ENCODE assay signal across 19 cellular contexts in genomic region chr5:134153657-134154056, GRCh38. TPM values are rescaled to one million over a fixed set of nuclear protein-coding genes. Genes with fewer than 3 reads are reported as not detected.
DNase-seq lines count a peak whose midpoint lies in the region; ATAC-seq, FAIRE-seq and TF ChIP-seq lines count a peak whose summit lies in the region.
"Had no signal": no experiment of that assay in that cellular context is flagged by ENCODE, and none has a peak within 500 bp of the region (broad histone marks: within the 10 kb centered on the region; RNA-seq: fewer than 3 reads in every experiment).

No MANE protein-coding gene starts in this region.

- BruUV-seq in mammary epithelial cell (replicated peaks; lab: Mats Ljungman, UMichigan) = no TSS peak

- H3K27ac ChIP-seq in mammary epithelial cell (ENCODE audit: insufficient read depth, low read depth, low read length) (no peak overlapping the region), pancreas (peak overlapping the region in 1 of 4 donors; percentile 23), neuronal stem cell (replicated peaks; ENCODE audit: low read length) (no peak overlapping the region)
- H3K27ac ChIP-seq: C4-2B, coronary artery, sigmoid colon had no signal

- H3K27ac Mint-ChIP-seq in activated naive CD8-positive, alpha-beta T cell = peak overlapping the region; percentile 77
- H3K27ac Mint-ChIP-seq in activated naive CD8-positive, alpha-beta T cell treated with anti-CD3 and anti-CD28 coated beads for 36 hours = no peak overlapping the region
- H3K27ac Mint-ChIP-seq: endodermal cell, WTC11 had no signal

- H3K4me2 ChIP-seq in mammary epithelial cell (ENCODE audit: insufficient read depth, low read depth, low read length) (no peak overlapping the region), neuronal stem cell (ENCODE audit: insufficient read depth, low read length, poor library complexity, severe bottlenecking) (no peak overlapping the region)

- no peak overlapping the region for H2BK120ac ChIP-seq in neuronal stem cell (ENCODE audit: low read depth, low read length)

- H2BK15ac ChIP-seq in neuronal stem cell (ENCODE audit: low read length) = no peak overlapping the region

- H3K4me3 ChIP-seq in mammary epithelial cell (replicated peaks in 1 of 3; ENCODE audit: insufficient read depth in 1 of 3, low read depth in 2 of 3, low read length in 3 of 3) = no peak overlapping the region
- no peak overlapping the region for H3K4me3 ChIP-seq in pancreas
- H3K4me3 ChIP-seq in neuronal stem cell (ENCODE audit: low read length in 2 of 2) = no peak overlapping the region
- H3K4me3 ChIP-seq: coronary artery, sigmoid colon had no signal

- H4K91ac ChIP-seq in neuronal stem cell (ENCODE audit: low read depth, low read length, poor library complexity) = no peak overlapping the region

- intact Hi-C loops in mammary epithelial cell (cut with micrococcal nuclease) = no loop called here
- intact Hi-C loops in pancreas (cut with DNase I) = no loop called here

- FAIRE-seq in pancreas (lab: Jason Lieb, UNC) = no peak

- H3K36me3 ChIP-seq in mammary epithelial cell (ENCODE audit: insufficient read depth, low read length) (peaks cover 37% of the 10 kb centered on the region), pancreas (peaks cover 0 to 51% (median 16%) of the 10 kb centered on the region in 3 donors), neuronal stem cell (replicated peaks in 1 of 2; ENCODE audit: control insufficient read depth in 2 of 2, insufficient read depth in 2 of 2, low read length in 2 of 2) (peaks cover 32 to 96% of the 10 kb centered on the region in 2 donors)

- H2BK12ac ChIP-seq in neuronal stem cell (ENCODE audit: low read length) = no peak overlapping the region

- no peak overlapping the region for H3K4ac ChIP-seq in neuronal stem cell (ENCODE audit: low read length)

- no peak for TF ChIP-seq CTCF in mammary epithelial cell (conservative IDR thresholded peaks at IDR 0.05 in 1 of 2, IDR thresholded peaks at IDR 0.05 in 1 of 2; ENCODE audit: extremely low read depth in 1 of 2, insufficient read depth in 1 of 2, low read depth in 1 of 2, low read length in 2 of 2)
- no peak for TF ChIP-seq CTCF in pancreas (IDR thresholded peaks at IDR 0.05)

- 100% methylated on average over 1 of the region's 1 CpG for WGBS in mammary epithelial cell (ENCODE audit: low coverage, missing lambda C conversion rate)
- WGBS in pancreas, 2 donors = 85 to 92% methylated on average over 1 of the region's 1 CpG
- WGBS in neuronal stem cell (ENCODE audit: extremely low coverage in 2 of 2, insufficient read length in 2 of 2, insufficient replicate concordance in 1 of 2), 2 donors = no CpG with 5 or more reads among the region's 1 CpG

- H3K14ac ChIP-seq in neuronal stem cell (ENCODE audit: low read length) = no peak overlapping the region

- H3K4me1 Mint-ChIP-seq in activated naive CD8-positive, alpha-beta T cell (ENCODE audit: low read depth) = peaks cover 83% of the 10 kb centered on the region
- H3K4me1 Mint-ChIP-seq in activated naive CD8-positive, alpha-beta T cell treated with anti-CD3 and anti-CD28 coated beads for 36 hours = peaks cover 65% of the 10 kb centered on the region
- H3K4me1 Mint-ChIP-seq: WTC11 had no signal

- H3K27me3 ChIP-seq in mammary epithelial cell (ENCODE audit: insufficient read depth, low read length) = no peaks in the 10 kb centered on the region
- no peaks in the 10 kb centered on the region for H3K27me3 ChIP-seq in pancreas
- H3K27me3 ChIP-seq in neuronal stem cell (ENCODE audit: control insufficient read depth in 3 of 3, insufficient read depth in 3 of 3, low read depth in 1 of 3, low read length in 3 of 3) = no peaks in the 10 kb centered on the region
- H3K27me3 ChIP-seq: sigmoid colon had no signal

- CTCF ChIA-PET in mammary epithelial cell (lab: Charles Lee; ENCODE audit: low non-redundant PET) = interaction anchor here (0.7 kb wide), 1 partner anchor 730 kb away, joined by 3 read pairs; no protein-coding TSS in a partner anchor

- H4K8ac ChIP-seq in neuronal stem cell (ENCODE audit: low read depth, low read length) = no peak overlapping the region

- H3K9ac ChIP-seq in mammary epithelial cell (ENCODE audit: insufficient read depth, low read length) (no peak overlapping the region), neuronal stem cell (ENCODE audit: low read depth, low read length, poor library complexity) (no peak overlapping the region)

- no peak overlapping the region for H2AK5ac ChIP-seq in neuronal stem cell (ENCODE audit: low read depth, low read length)

- no peak overlapping the region for H2BK5ac ChIP-seq in neuronal stem cell (ENCODE audit: low read length)

- no peaks in the 10 kb centered on the region for H3K79me1 ChIP-seq in neuronal stem cell (ENCODE audit: low read depth, low read length)

- H3K9me3 ChIP-seq in mammary epithelial cell (replicated peaks; ENCODE audit: insufficient read depth, low read length) (no peaks in the 10 kb centered on the region), pancreas (no peaks in the 10 kb centered on the region), neuronal stem cell (replicated peaks in 1 of 2; ENCODE audit: control insufficient read depth in 2 of 2, insufficient read depth in 1 of 2, low read depth in 1 of 2, low read length in 2 of 2) (no peaks in the 10 kb centered on the region)
- H3K9me3 ChIP-seq: sigmoid colon had no signal

- no peak overlapping the region for H3K18ac ChIP-seq in neuronal stem cell (ENCODE audit: low read length)

- in situ Hi-C loops in mammary epithelial cell (cut with MboI; ENCODE audit: low sequenced_read_pairs in 2 of 2) = no loop called here

- peak; percentile 34 to 69 (median 38) for ATAC-seq in pancreas
- ATAC-seq: HCT116, WTC11 had no signal

- DNase-seq in activated naive CD8-positive, alpha-beta T cell treated with anti-CD3 and anti-CD28 coated beads for 36 hours = no peak
- DNase-seq in NCI-H226 (peak; percentile 62), mammary epithelial cell (peak; percentile 54), pancreas (no peak), DMS79 treated with DMSO at 0.1 percent for 48 hours (lab: John Stamatoyannopoulos, UW) (no peak), superior temporal gyrus (ENCODE audit: extremely low spot score) (no peak), neuronal stem cell (ENCODE audit: low spot score) (no peak)
- DNase-seq: endodermal cell; islet precursor cell; NCI-H2029 treated with DMSO at 0.1 percent for 48 hours; NCI-H345; NCI-H774; sigmoid colon; stimulated activated CD4-positive, alpha-beta T cell treated with anti-CD3 and anti-CD28 coated beads, Interleukin-15, amount 100 ng/mL, for 24 hours had no signal

- H3K27me3 Mint-ChIP-seq in activated naive CD8-positive, alpha-beta T cell = no peaks in the 10 kb centered on the region
- H3K27me3 Mint-ChIP-seq in activated naive CD8-positive, alpha-beta T cell treated with anti-CD3 and anti-CD28 coated beads for 36 hours = no peaks in the 10 kb centered on the region

- dilution Hi-C loops in mammary epithelial cell (cut with HindIII; ENCODE audit: low sequenced_read_pairs) = no loop called here

- no peaks in the 10 kb centered on the region for H4K20me1 ChIP-seq in mammary epithelial cell (ENCODE audit: insufficient read depth, low read length)

- H3K36me3 Mint-ChIP-seq in activated naive CD8-positive, alpha-beta T cell = peaks cover 5% of the 10 kb centered on the region
- H3K36me3 Mint-ChIP-seq in activated naive CD8-positive, alpha-beta T cell treated with anti-CD3 and anti-CD28 coated beads for 36 hours = peaks cover 48% of the 10 kb centered on the region

- H3K4me1 ChIP-seq in mammary epithelial cell (ENCODE audit: insufficient read depth, low read length) (peaks cover 23% of the 10 kb centered on the region), pancreas (peaks cover 0 to 17% (median 8%) of the 10 kb centered on the region in 3 donors), neuronal stem cell (ENCODE audit: control insufficient read depth in 2 of 2, insufficient read depth in 1 of 2, low read depth in 1 of 2, low read length in 2 of 2) (no peaks in the 10 kb centered on the region)

- no peak overlapping the region for H3K23ac ChIP-seq in neuronal stem cell (ENCODE audit: low read depth, low read length, poor library complexity)

- H3K4me3 Mint-ChIP-seq in activated naive CD8-positive, alpha-beta T cell = peak overlapping the region; percentile 17
- no peak overlapping the region for H3K4me3 Mint-ChIP-seq in activated naive CD8-positive, alpha-beta T cell treated with anti-CD3 and anti-CD28 coated beads for 36 hours
- H3K4me3 Mint-ChIP-seq: endodermal cell, WTC11 had no signal

- no peak overlapping the region for H2AFZ ChIP-seq in mammary epithelial cell (ENCODE audit: low read depth, low read length)
- no peak overlapping the region for H2AFZ ChIP-seq in neuronal stem cell (ENCODE audit: low read length)

- H3K79me2 ChIP-seq in mammary epithelial cell (ENCODE audit: insufficient read depth, low read length) = peaks cover 49% of the 10 kb centered on the region

- H3K9me3 Mint-ChIP-seq in activated naive CD8-positive, alpha-beta T cell (ENCODE audit: low read depth) = no peaks in the 10 kb centered on the region
- no peaks in the 10 kb centered on the region for H3K9me3 Mint-ChIP-seq in activated naive CD8-positive, alpha-beta T cell treated with anti-CD3 and anti-CD28 coated beads for 36 hours
- H3K9me3 Mint-ChIP-seq: endodermal cell, WTC11 had no signal

RNA-seq across cellular contexts. Expression of gene SKP1, which starts 23.1 kb away (rescaled TPM):
- 100 to 1,000 TPM; 253 to 260 TPM for total RNA-seq in activated naive CD8-positive, alpha-beta T cell treated with anti-CD3 and anti-CD28 coated beads for 36 hours
- total RNA-seq in mammary epithelial cell (100 to 1,000 TPM; 146 to 231 TPM), pancreas (100 to 1,000 TPM in 3 of 6 donors, 10 to 100 TPM in 3; 76.3 to 142 (median 97.6) TPM)
- polyA plus RNA-seq in mammary epithelial cell (389 TPM), pancreas (100 to 1,000 TPM in 1 of 2 donors, 10 to 100 TPM in 1; 67.5 to 252 TPM)
- polyA minus RNA-seq in mammary epithelial cell = 130 TPM
- polyA plus RNA-seq in neuronal stem cell (2013, experiment 1 of 2) = 609 TPM
- polyA plus RNA-seq in neuronal stem cell (2013, experiment 2 of 2) = 615 TPM

RNA-seq across cellular contexts. Expression of gene TCF7, which starts 39.2 kb away (rescaled TPM):
- 10 to 100 TPM; 66.4 to 68.7 TPM for total RNA-seq in activated naive CD8-positive, alpha-beta T cell treated with anti-CD3 and anti-CD28 coated beads for 36 hours
- total RNA-seq in mammary epithelial cell (1 to 10 TPM; 3.3 to 6.5 TPM), pancreas (10 to 100 TPM in 1 of 6 donors, 1 to 10 TPM in 5; 5.6 to 13.1 (median 7.7) TPM)
- polyA plus RNA-seq in mammary epithelial cell (2.0 TPM), pancreas (1 to 10 TPM; 1.9 to 4.6 TPM)
- polyA minus RNA-seq in mammary epithelial cell = 18.8 TPM
- 4.1 TPM for polyA plus RNA-seq in neuronal stem cell (2013, experiment 1 of 2)
- 4.2 TPM for polyA plus RNA-seq in neuronal stem cell (2013, experiment 2 of 2)

Comparison
In these comparisons a context has a peak if more than half of its experiments do, and no peak if none do; other contexts are left out.
1. DNase-seq: peak in NCI-H226 (single experiment) and mammary epithelial cell (single experiment); none in activated naive CD8-positive, alpha-beta T cell treated with anti-CD3 and anti-CD28 coated beads for 36 hours (single experiment), pancreas (0 of 6), DMS79 treated with DMSO at 0.1 percent for 48 hours (single experiment), superior temporal gyrus (single experiment) and neuronal stem cell (single experiment).
2. RNA of gene TCF7, which starts 39.2 kb away (total RNA-seq): 66.4 to 68.7 TPM in activated naive CD8-positive, alpha-beta T cell treated with anti-CD3 and anti-CD28 coated beads for 36 hours; 5.6 to 13.1 TPM in pancreas and 3.3 to 6.5 TPM in mammary epithelial cell; every median in the first group is over 4 times any median in the second.